Comparison of ENCODE assay signal across 17 cellular contexts in genomic region chr3:163587342-163587741, GRCh38.
DNase-seq lines count a peak whose midpoint lies in the region; ATAC-seq, FAIRE-seq and TF ChIP-seq lines count a peak whose summit lies in the region.
"Had no signal": no experiment of that assay in that cellular context is flagged by ENCODE, and none has a peak within 500 bp of the region (broad histone marks: within the 10 kb centered on the region; RNA-seq: fewer than 3 reads in every experiment).

No MANE protein-coding gene starts in this region.

- CTCF ChIA-PET in Panc1 (lab: Charles Lee) = no interaction called here

- no peak overlapping the region for H3K27ac ChIP-seq in Panc1 (ENCODE audit: low read length)
- H3K27ac ChIP-seq in kidney (ENCODE audit: low read depth in 2 of 2, low read length in 2 of 2) = no peak overlapping the region
- H3K27ac ChIP-seq in substantia nigra (ENCODE audit: low read depth, low read length, poor library complexity, severe bottlenecking) = no peak overlapping the region
- H3K27ac ChIP-seq: 22Rv1; BLaER1 treated with 17β-estradiol and CSF1 and Interleukin-3, amounts not matched to agents 10 nM and 100 nM had no signal

- TF ChIP-seq CTCF in Panc1 (IDR thresholded peaks at IDR 0.05) (no peak), kidney (IDR thresholded peaks at IDR 0.05; ENCODE audit: borderline replicate concordance, extremely low read depth, insufficient read depth) (no peak)

- H3K36me3 ChIP-seq in Panc1 (ENCODE audit: control insufficient read depth, insufficient read depth, low read length) (no peaks in the 10 kb centered on the region), kidney (ENCODE audit: control insufficient read depth in 1 of 2, insufficient read depth in 2 of 2, low read length in 2 of 2) (no peaks in the 10 kb centered on the region)
- H3K36me3 ChIP-seq: BLaER1 treated with 17β-estradiol and CSF1 and Interleukin-3, amounts not matched to agents 10 nM and 100 nM; HAP-1 had no signal

- H3K4me3 ChIP-seq in Panc1 (ENCODE audit: low read depth in 2 of 2, low read length in 2 of 2) = no peak overlapping the region
- no peak overlapping the region for H3K4me3 ChIP-seq in kidney (ENCODE audit: low read length in 2 of 2)
- H3K4me3 ChIP-seq: BLaER1 treated with 17β-estradiol and CSF1 and Interleukin-3, amounts not matched to agents 10 nM and 100 nM; HAP-1 had no signal

- intact Hi-C loops in Panc1 (cut with micrococcal nuclease; ENCODE audit: unreplicated experiment) = no loop called here
- intact Hi-C loops in kidney (cut with DNase I) = no loop called here

- no peaks in the 10 kb centered on the region for H3K9me3 ChIP-seq in Panc1 (ENCODE audit: control insufficient read depth, insufficient read depth, low read depth, low read length)
- no peaks in the 10 kb centered on the region for H3K9me3 ChIP-seq in kidney (ENCODE audit: control insufficient read depth in 1 of 2, low read length in 2 of 2)
- H3K9me3 ChIP-seq: HAP-1 had no signal

- H3K4me1 ChIP-seq in Panc1 (ENCODE audit: control insufficient read depth, insufficient read depth, low read length) (no peaks in the 10 kb centered on the region), kidney (ENCODE audit: control insufficient read depth in 1 of 2, insufficient read depth in 1 of 2, low read depth in 1 of 2, low read length in 2 of 2) (no peaks in the 10 kb centered on the region)
- H3K4me1 ChIP-seq: BLaER1 treated with 17β-estradiol and CSF1 and Interleukin-3, amounts not matched to agents 10 nM and 100 nM; HAP-1 had no signal

- ATAC-seq in Panc1 (no peak), HG02763 (IDR thresholded peaks at IDR 0.05; ENCODE audit: unreplicated experiment) (no peak)
- ATAC-seq: CD8-positive, alpha-beta T cell had no signal

- no peaks in the 10 kb centered on the region for H3K27me3 ChIP-seq in Panc1 (ENCODE audit: control insufficient read depth, insufficient read depth, low read length)
- H3K27me3 ChIP-seq: BLaER1 treated with 17β-estradiol and CSF1 and Interleukin-3, amounts not matched to agents 10 nM and 100 nM had no signal

- H3K9ac ChIP-seq in kidney (ENCODE audit: low read length in 2 of 2) = no peak overlapping the region
- H3K9ac ChIP-seq: BLaER1 treated with 17β-estradiol and CSF1 and Interleukin-3, amounts not matched to agents 10 nM and 100 nM had no signal

- POLR2A ChIA-PET in Panc1 (lab: Charles Lee) = no interaction called here

- DNase-seq in A172 (ENCODE audit: low spot score) (peak; percentile 50), ELR (ENCODE audit: low read depth) (peak; percentile 78), HT1080 (ENCODE audit: low read depth) (peak; percentile 66), Panc1 (ENCODE audit: low read depth, low spot score) (peak; percentile 8), kidney (no peak), OCI-M2 (lab: John Stamatoyannopoulos, UW; ENCODE audit: unreplicated experiment) (no peak), substantia nigra (lab: John Stamatoyannopoulos, UW) (no peak)
- DNase-seq: Calu3; CD8-positive, alpha-beta T cell; DMS79 treated with DMSO at 0.1 percent for 48 hours; GDM1; KG1 had no signal

- in situ Hi-C loops in Panc1 (cut with HindIII; ENCODE audit: low pct_unique_long_range_greater_than_20kb, low sequenced_read_pairs) = no loop called here

- FAIRE-seq in kidney (lab: Jason Lieb, UNC) = no peak
- FAIRE-seq: H1 had no signal

- BruUV-seq in Panc1 (replicated peaks; lab: Mats Ljungman, UMichigan) = no TSS peak

Comparison
In these comparisons a context has a peak if more than half of its experiments do, and no peak if none do; other contexts are left out.
1. DNase-seq: peak in A172 (single experiment), ELR (single experiment), HT1080 (single experiment) and Panc1 (single experiment); none in kidney (single experiment), OCI-M2 (single experiment) and substantia nigra (0 of 49).